9 cellular contexts compared by ENCODE assay signal in genomic region chr5:30117134-30117533, GRCh38.
"Had no signal": no experiment of that assay in that cellular context is flagged by ENCODE, and none has a peak within 500 bp of the region (broad histone marks: within the 10 kb centered on the region; RNA-seq: fewer than 3 reads in every experiment).

No MANE protein-coding gene starts in this region.

- H3K27ac ChIP-seq: GM23248, HL-60, KMS-11 had no signal

- H2AFZ ChIP-seq: GM23248 had no signal

- H3K4me3 ChIP-seq: GM23248, HAP-1 had no signal

- H3K36me3 ChIP-seq: HAP-1 had no signal

- H3K4me2 ChIP-seq: KMS-11 had no signal

- DNase-seq: GM23248, GOT3, H7, HFFc6, KBM-7 had no signal

- ATAC-seq: HCT116 had no signal

- H3K9me3 ChIP-seq: HAP-1 had no signal

- H3K9ac ChIP-seq: GM23248, KMS-11 had no signal
